4 cellular contexts compared by ENCODE assay signal in the genomic region with DNA sequence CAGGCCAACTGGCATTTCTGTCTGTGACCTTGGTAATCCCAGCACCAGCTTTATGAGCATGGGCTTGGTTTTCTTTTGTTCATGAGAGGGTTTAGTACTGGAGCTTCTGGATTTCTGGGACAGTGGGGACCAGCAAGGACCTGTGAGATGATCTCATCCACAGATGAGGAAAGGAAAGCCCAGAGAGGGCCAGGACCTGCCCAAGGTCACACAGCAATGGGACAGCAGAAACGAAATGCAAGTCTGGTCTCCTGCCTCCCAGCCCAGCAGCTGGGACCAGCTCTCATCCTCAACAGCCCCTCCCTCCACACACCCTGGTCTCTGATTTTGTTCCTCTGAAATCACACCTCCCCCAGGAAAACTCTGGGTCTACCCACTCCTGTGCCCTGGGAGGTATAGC.
TF ChIP-seq lines count a peak whose summit lies in the region.

No MANE protein-coding gene starts in this region.

TF ChIP-seq in HepG2, 621 proteins besides CTCF, POLR2A, EP300 and RAD21:
- TF ChIP-seq ZNF326 (CRISPR knock-in tag; IDR thresholded peaks at IDR 0.05; ENCODE audit: borderline replicate concordance) (no peak), ZNF768 (CRISPR knock-in tag; IDR thresholded peaks at IDR 0.05) (peak; percentile 96)

TF ChIP-seq in HEK293, 187 proteins besides CTCF, POLR2A, EP300 and RAD21:
- TF ChIP-seq ZNF768 (tag by site-specific recombination; IDR thresholded peaks at IDR 0.05) = peak; percentile 87
- no peak for TF ChIP-seq WT1 (tag by site-specific recombination; IDR thresholded peaks at IDR 0.05)
- no peak for TF ChIP-seq ZNF521 (tag by site-specific recombination; IDR thresholded peaks at IDR 0.05)
- TF ChIP-seq REPIN1 (tag by site-specific recombination; IDR thresholded peaks at IDR 0.05; ENCODE audit: low read depth) = no peak
TF ChIP-seq in HEK293: peak in this region for 1.

TF ChIP-seq in K562, 482 proteins besides CTCF, POLR2A, EP300 and RAD21:
- peak; percentile 69 for TF ChIP-seq ZFP36 (IDR thresholded peaks at IDR 0.05; ENCODE audit: low read depth, low read length, partially characterized antibody)
- TF ChIP-seq RBM25 (IDR thresholded peaks at IDR 0.05; ENCODE audit: low read depth, low read length, severe bottlenecking) = peak; percentile 67
- no peak for TF ChIP-seq XRCC5 (IDR thresholded peaks at IDR 0.05; ENCODE audit: low read depth, low read length)
- no peak for TF ChIP-seq E2F5 (CRISPR knock-in tag; IDR thresholded peaks at IDR 0.05)
- TF ChIP-seq, protein P1, sequence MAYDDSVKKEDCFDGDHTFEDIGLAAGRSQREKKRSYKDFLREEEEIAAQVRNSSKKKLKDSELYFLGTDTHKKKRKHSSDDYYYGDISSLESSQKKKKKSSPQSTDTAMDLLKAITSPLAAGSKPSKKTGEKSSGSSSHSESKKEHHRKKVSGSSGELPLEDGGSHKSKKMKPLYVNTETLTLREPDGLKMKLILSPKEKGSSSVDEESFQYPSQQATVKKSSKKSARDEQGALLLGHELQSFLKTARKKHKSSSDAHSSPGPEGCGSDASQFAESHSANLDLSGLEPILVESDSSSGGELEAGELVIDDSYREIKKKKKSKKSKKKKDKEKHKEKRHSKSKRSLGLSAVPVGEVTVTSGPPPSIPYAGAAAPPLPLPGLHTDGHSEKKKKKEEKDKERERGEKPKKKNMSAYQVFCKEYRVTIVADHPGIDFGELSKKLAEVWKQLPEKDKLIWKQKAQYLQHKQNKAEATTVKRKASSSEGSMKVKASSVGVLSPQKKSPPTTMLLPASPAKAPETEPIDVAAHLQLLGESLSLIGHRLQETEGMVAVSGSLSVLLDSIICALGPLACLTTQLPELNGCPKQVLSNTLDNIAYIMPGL (CRISPR knock-in tag; IDR thresholded peaks at IDR 0.05) = no peak
- TF ChIP-seq BCOR (IDR thresholded peaks at IDR 0.05) = 0 out of 2 replicates have a peak, but pooled peaks have one; percentile 21
- 0 out of 4 replicates have a peak, but pooled peaks of 1 of the 2 experiments have one; percentile 35 for TF ChIP-seq KDM1A (IDR thresholded peaks at IDR 0.05)

TF ChIP-seq in GM12891, 5 proteins besides CTCF, POLR2A, EP300 and RAD21:
- TF ChIP-seq POU2F2 (IDR thresholded peaks at IDR 0.05; ENCODE audit: low read depth, low read length) (no peak), SPI1 (IDR thresholded peaks at IDR 0.05; ENCODE audit: low read depth, low read length) (no peak), POLR2AphosphoS5 (IDR thresholded peaks at IDR 0.05; ENCODE audit: low read depth, low read length) (no peak), TAF1 (IDR thresholded peaks at IDR 0.05; ENCODE audit: low read depth, low read length) (no peak), PAX5 (IDR thresholded peaks at IDR 0.05; ENCODE audit: insufficient read depth, low read length, severe bottlenecking) (no peak)
TF ChIP-seq in GM12891: peak in this region for 0.
